ENCODE assay signal across 8 cellular contexts in the genomic region with DNA sequence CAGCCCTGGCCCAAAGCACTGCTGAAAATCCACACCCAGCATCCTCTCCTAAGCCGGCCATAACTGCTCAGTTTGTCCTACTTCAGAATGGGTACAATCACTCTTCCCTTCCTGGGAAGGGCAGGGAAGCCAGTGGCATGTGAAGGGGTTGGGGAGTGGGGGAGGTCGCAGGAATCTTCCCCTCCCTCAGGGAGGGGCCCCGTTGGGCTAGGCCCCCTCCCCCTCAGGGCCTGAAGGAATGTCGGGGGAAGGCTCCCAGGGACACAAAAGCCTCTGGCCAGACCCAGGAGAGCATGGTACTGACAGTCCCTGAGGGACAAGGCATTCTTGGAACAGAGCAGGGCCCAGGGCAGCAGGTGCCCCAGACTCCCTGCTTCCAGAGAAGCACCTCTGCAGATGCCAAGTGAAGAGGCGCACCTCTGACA.
DNase-seq lines count a peak whose midpoint lies in the region; ATAC-seq and TF ChIP-seq lines count a peak whose summit lies in the region.

No MANE protein-coding gene starts in this region.

- H3K9ac ChIP-seq in mucosa of stomach (ENCODE audit: low read length), result peak overlapping the region; percentile 85

- DNase-seq in AG08396 (ENCODE audit: low spot score) (peak; percentile 33), NCI-H748 treated with DMSO at 0.1 percent for 48 hours (lab: John Stamatoyannopoulos, UW) (no peak), amygdala (lab: John Stamatoyannopoulos, UW) (no peak)

- no peaks in the 10 kb centered on the region for H3K9me3 ChIP-seq in mucosa of stomach (ENCODE audit: control insufficient read depth, low read length)

- peak overlapping the region; percentile 39 for H3K4me3 ChIP-seq in mucosa of stomach (ENCODE audit: low read length)

- peaks cover 30% of the 10 kb centered on the region for H3K36me3 ChIP-seq in mucosa of stomach (ENCODE audit: control insufficient read depth, insufficient read depth, low read length)

- peak overlapping the region; percentile 89 for H3K27ac ChIP-seq in cingulate gyrus (ENCODE audit: low read depth, low read length)

- TF ChIP-seq EP300 in Ishikawa (IDR thresholded peaks at IDR 0.05; ENCODE audit: borderline replicate concordance), result no peak

- H3K27me3 ChIP-seq in mucosa of stomach (ENCODE audit: control insufficient read depth, insufficient read depth, low read length), result no peaks in the 10 kb centered on the region

- no peak for TF ChIP-seq RAD21 in Ishikawa (IDR thresholded peaks at IDR 0.05; ENCODE audit: low read depth)

- H3K4me1 ChIP-seq in mucosa of stomach (ENCODE audit: control insufficient read depth, insufficient read depth, low read length), result peaks cover 33% of the 10 kb centered on the region

- ATAC-seq in HG02970 (IDR thresholded peaks at IDR 0.05; ENCODE audit: low FRiP score, unreplicated experiment) (no peak), GM18867 (IDR thresholded peaks at IDR 0.05; ENCODE audit: unreplicated experiment) (no peak)

TF ChIP-seq in Ishikawa, 13 proteins besides CTCF, POLR2A, EP300 and RAD21:
- TF ChIP-seq, protein P1, sequence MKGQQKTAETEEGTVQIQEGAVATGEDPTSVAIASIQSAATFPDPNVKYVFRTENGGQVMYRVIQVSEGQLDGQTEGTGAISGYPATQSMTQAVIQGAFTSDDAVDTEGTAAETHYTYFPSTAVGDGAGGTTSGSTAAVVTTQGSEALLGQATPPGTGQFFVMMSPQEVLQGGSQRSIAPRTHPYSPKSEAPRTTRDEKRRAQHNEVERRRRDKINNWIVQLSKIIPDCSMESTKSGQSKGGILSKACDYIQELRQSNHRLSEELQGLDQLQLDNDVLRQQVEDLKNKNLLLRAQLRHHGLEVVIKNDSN (IDR thresholded peaks at IDR 0.05), result no peak
- no peak for TF ChIP-seq REST (IDR thresholded peaks at IDR 0.05; ENCODE audit: low read depth)
- peak; percentile 60 for TF ChIP-seq YY1 (IDR thresholded peaks at IDR 0.05; ENCODE audit: low read depth)
- no peak for TF ChIP-seq FOXM1 (IDR thresholded peaks at IDR 0.05; ENCODE audit: borderline replicate concordance, low read depth)
- no peak for TF ChIP-seq EGR1 (IDR thresholded peaks at IDR 0.05)
- TF ChIP-seq TAF1 (IDR thresholded peaks at IDR 0.05; ENCODE audit: low read depth), result no peak
- 0 out of 2 replicates have a peak, but pooled peaks have one; percentile 1 for TF ChIP-seq MAX (IDR thresholded peaks at IDR 0.05)
- TF ChIP-seq NFIC (IDR thresholded peaks at IDR 0.05), result no peak
- no peak for TF ChIP-seq TCF12 (IDR thresholded peaks at IDR 0.05; ENCODE audit: low read depth)
- TF ChIP-seq ZBTB7A (IDR thresholded peaks at IDR 0.05; ENCODE audit: low read depth), result no peak
- no peak for TF ChIP-seq CREB1 (IDR thresholded peaks at IDR 0.05; ENCODE audit: low read depth)
- no peak for TF ChIP-seq TEAD4 (IDR thresholded peaks at IDR 0.05)
- TF ChIP-seq CEBPB (IDR thresholded peaks at IDR 0.05), result no peak
